ENCODE assay signal across 8 cellular contexts in the genomic region with DNA sequence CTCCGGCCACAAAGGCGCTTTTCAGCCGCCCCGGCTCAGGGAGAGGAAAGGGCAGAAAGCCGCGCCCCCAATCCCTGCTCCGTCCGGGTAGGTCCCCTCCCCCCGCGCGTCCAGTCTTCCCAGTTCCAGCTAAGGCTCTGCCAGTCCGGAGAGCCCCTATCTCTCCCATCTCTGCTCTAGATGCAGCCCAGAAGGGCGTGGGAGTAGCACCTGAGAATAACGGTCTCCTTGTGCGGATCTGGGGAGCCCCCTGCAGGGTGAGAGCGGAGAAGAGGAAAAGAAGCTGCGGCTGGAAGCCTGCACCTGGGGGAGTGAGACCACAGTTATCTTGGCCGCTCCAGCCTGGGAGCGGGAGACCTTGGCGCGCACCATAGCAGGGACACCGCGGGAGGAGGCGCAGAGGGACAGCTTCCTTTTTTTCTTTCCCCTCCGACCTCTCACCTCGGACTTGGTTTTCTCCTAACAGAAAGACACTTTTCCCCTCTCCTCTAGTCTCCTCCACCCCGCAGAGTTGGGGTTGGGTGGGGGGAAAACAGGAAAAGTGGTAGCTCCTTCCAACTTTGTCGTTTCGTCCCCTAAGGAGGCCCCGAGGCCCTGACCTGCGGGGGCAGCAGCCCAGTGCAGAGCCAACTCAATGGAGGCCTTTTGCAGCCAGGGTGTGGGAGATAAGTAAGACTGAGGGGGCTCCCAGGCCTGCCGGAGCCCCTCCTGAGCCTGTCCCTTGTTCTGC. TPM values are rescaled to one million over a fixed set of nuclear protein-coding genes. Genes with fewer than 3 reads are reported as not detected.
A peak's percentile ranks its signal among the peaks of the same experiment; 100 is the strongest.
DNase-seq lines count a peak whose midpoint lies in the region; ATAC-seq and TF ChIP-seq lines count a peak whose summit lies in the region.

No MANE protein-coding gene starts in this region.

- no peaks in the 10 kb centered on the region for H3K27me3 ChIP-seq in HCT116 (ENCODE audit: insufficient read depth, low read length)
- H3K27me3 ChIP-seq in SU-DHL-6 (ENCODE audit: low read length): no peaks in the 10 kb centered on the region
- H3K27me3 ChIP-seq in iPS-20b (ENCODE audit: insufficient read depth, low read length): peaks cover 90% of the 10 kb centered on the region

- POLR2A ChIA-PET in HCT116 (lab: Charles Lee): no interaction called here

- no peaks in the 10 kb centered on the region for H3K9me2 ChIP-seq in HCT116 (ENCODE audit: insufficient read depth)
- no peaks in the 10 kb centered on the region for H3K9me2 ChIP-seq in SU-DHL-6 (replicated peaks; ENCODE audit: insufficient read depth, low read length)

- TF ChIP-seq RAD21 in HCT116 (IDR thresholded peaks at IDR 0.05; ENCODE audit: low read depth): peak; percentile 64

- intact Hi-C loops in HCT116 (cut with micrococcal nuclease): loop anchor here (1.0 kb wide), 1 partner anchor 28 kb away; no protein-coding TSS in a partner anchor

- peaks cover 11 to 16% of the 10 kb centered on the region in 2 experiments for H3K4me1 ChIP-seq in HCT116 (ENCODE audit: control insufficient read depth in 1 of 2, insufficient read depth in 2 of 2, low read length in 2 of 2)
- H3K4me1 ChIP-seq in iPS-20b (ENCODE audit: insufficient read depth, low read length): peaks cover 6% of the 10 kb centered on the region; the same call in 1 of the 2 replicates

- RAD21 ChIA-PET in HCT116 (lab: Charles Lee; ENCODE audit: low non-redundant PET in 1 of 2, low total read pairs in 2 of 2, uncharacterized antibody in 2 of 2, unreplicated experiment in 2 of 2): no interaction called here

- peak; percentile 53 for DNase-seq in AG08395 (ENCODE audit: low spot score)
- no peak for DNase-seq in HCT116 (ENCODE audit: low read depth, low spot score)
- DNase-seq in amniotic epithelial cell (ENCODE audit: low read depth): peak; percentile 77
- DNase-seq in stimulated activated CD4-positive, alpha-beta T cell treated with anti-CD3 and anti-CD28 coated beads, Interleukin-2, amount 100 ng/mL, for 24 hours: peak; percentile 70
- DNase-seq in NCI-H345 treated with DMSO at 0.1 percent for 48 hours (lab: John Stamatoyannopoulos, UW; ENCODE audit: unreplicated experiment): no peak
- no peak for DNase-seq in NCI-H1105 (lab: John Stamatoyannopoulos, UW)

- TF ChIP-seq CTCF in HCT116 (IDR thresholded peaks at IDR 0.05 in 2 of 3, conservative IDR thresholded peaks at IDR 0.05 in 1 of 3; ENCODE audit: borderline replicate concordance in 1 of 3, insufficient read depth in 1 of 3, low read depth in 2 of 3, low read length in 2 of 3): peak; percentile 47 to 63 (median 51); a peak in 5 of 6 replicates
- TF ChIP-seq CTCF in SU-DHL-6 (IDR thresholded peaks at IDR 0.05; ENCODE audit: insufficient read depth, low read length, poor library complexity, severe bottlenecking): peak; percentile 28

- no peaks in the 10 kb centered on the region for H3K9me3 ChIP-seq in HCT116 (ENCODE audit: control insufficient read depth in 1 of 2, insufficient read depth in 1 of 2, low read depth in 1 of 2, low read length in 2 of 2)
- no peaks in the 10 kb centered on the region for H3K9me3 ChIP-seq in SU-DHL-6 (ENCODE audit: insufficient read depth, low read length)
- H3K9me3 ChIP-seq in iPS-20b (ENCODE audit: insufficient read depth, low read depth, low read length): no peaks in the 10 kb centered on the region

- H2AFZ ChIP-seq in HCT116 (ENCODE audit: low read depth, low read length, poor library complexity, severe bottlenecking) (no peak overlapping the region), SU-DHL-6 (ENCODE audit: low read depth, low read length, severe bottlenecking) (no peak overlapping the region)

- H3K79me2 ChIP-seq in HCT116 (ENCODE audit: insufficient read depth, low read length) (no peaks in the 10 kb centered on the region), SU-DHL-6 (ENCODE audit: insufficient read depth, low read length) (no peaks in the 10 kb centered on the region)

- no peaks in the 10 kb centered on the region for H3F3A ChIP-seq in SU-DHL-6 (ENCODE audit: insufficient read depth)

- H3K4me2 ChIP-seq in HCT116 (ENCODE audit: low read length) (no peak overlapping the region), SU-DHL-6 (ENCODE audit: low read depth, low read length, poor library complexity, severe bottlenecking) (no peak overlapping the region)

- no peaks in the 10 kb centered on the region for H4K20me1 ChIP-seq in HCT116 (ENCODE audit: insufficient read depth)
- H4K20me1 ChIP-seq in SU-DHL-6 (ENCODE audit: low read depth, low read length): no peaks in the 10 kb centered on the region

- H3K27ac ChIP-seq in HCT116 (ENCODE audit: low read depth, low read length) (no peak overlapping the region), SU-DHL-6 (ENCODE audit: low read depth, low read length) (no peak overlapping the region), iPS-20b (ENCODE audit: low read length) (no peak overlapping the region)

- no peak for TF ChIP-seq POLR2A in HCT116 (IDR thresholded peaks at IDR 0.05; ENCODE audit: borderline replicate concordance, extremely low read depth, insufficient read depth, insufficient read length)

- peak; percentile 37; the same call in 1 of the 2 replicates for ATAC-seq in HCT116

- H3K9ac ChIP-seq in HCT116 (ENCODE audit: low read length) (no peak overlapping the region), SU-DHL-6 (ENCODE audit: low read length) (no peak overlapping the region), iPS-20b (ENCODE audit: low read depth, low read length) (no peak overlapping the region)

- no peak overlapping the region for H3K4me3 ChIP-seq in HCT116 (replicated peaks in 1 of 2; ENCODE audit: low read depth in 1 of 2, low read length in 2 of 2)
- H3K4me3 ChIP-seq in SU-DHL-6 (ENCODE audit: insufficient read depth, low read length, poor library complexity, severe bottlenecking): no peak overlapping the region
- peak overlapping the region; percentile 53; the same call in 1 of the 2 replicates for H3K4me3 ChIP-seq in iPS-20b (ENCODE audit: low read length)

- CTCF ChIA-PET in HCT116 (lab: Charles Lee): interaction anchor here (0.6 to 4.9 kb wide), 5 partner anchors 8 to 44 kb away, joined by 3 to 23 read pairs (median 4); a partner anchor contains a TSS

- H3K36me3 ChIP-seq in HCT116 (ENCODE audit: control insufficient read depth in 1 of 2, insufficient read depth in 2 of 2, low read length in 2 of 2) (0 out of 4 replicates have a peak, but pooled peaks cover 0 to 2% of the 10 kb centered on the region in 2 experiments), SU-DHL-6 (ENCODE audit: low read length) (no peaks in the 10 kb centered on the region), iPS-20b (ENCODE audit: insufficient read depth, low read depth, low read length) (peaks cover 4% of the 10 kb centered on the region; the same call in 1 of the 2 replicates)

- no TSS peak for BruUV-seq in HCT116 (replicated peaks; lab: Mats Ljungman, UMichigan)

TF ChIP-seq in HCT116, 20 proteins besides CTCF, POLR2A, EP300 and RAD21:
- TF ChIP-seq CEBPB (IDR thresholded peaks at IDR 0.05; ENCODE audit: low read depth) (no peak), CBX3 (IDR thresholded peaks at IDR 0.05; ENCODE audit: low read depth) (no peak), EZH2 (IDR thresholded peaks at IDR 0.05) (no peak), EGR1 (IDR thresholded peaks at IDR 0.05; ENCODE audit: low read depth) (peak; percentile 66; the same call in 1 of the 2 replicates)

RNA-seq across cellular contexts. Expression of a gene that starts 2.4 kb away (rescaled TPM):
- 0.22 TPM for total RNA-seq in HCT116 (2021; ENCODE audit: unreplicated experiment)
- polyA plus RNA-seq in HCT116 (2012): 0.05 and 0.09 TPM in 2 replicates

RNA-seq across cellular contexts. Expression of a gene that starts 18.4 kb away (rescaled TPM):
- 44.4 TPM for total RNA-seq in HCT116 (2021; ENCODE audit: unreplicated experiment)
- polyA plus RNA-seq in HCT116 (2012): 45.9 and 50.5 TPM in 2 replicates

RNA-seq across cellular contexts. Expression of a gene that starts 22.5 kb away (rescaled TPM):
- total RNA-seq in HCT116 (2021; ENCODE audit: unreplicated experiment): 2.8 TPM
- polyA plus RNA-seq in HCT116 (2012): 2.9 and 4.2 TPM in 2 replicates

RNA-seq across cellular contexts. Expression of a gene that starts 31.7 kb away (rescaled TPM):
- 71.3 TPM for total RNA-seq in HCT116 (2021; ENCODE audit: unreplicated experiment)
- 48.0 and 54.6 TPM in 2 replicates for polyA plus RNA-seq in HCT116 (2012)

RNA-seq across cellular contexts. Expression of a gene that starts 38.9 kb away (rescaled TPM):
- total RNA-seq in HCT116 (2021; ENCODE audit: unreplicated experiment): 1,628 TPM
- polyA plus RNA-seq in HCT116 (2012): 2,103 and 2,243 TPM in 2 replicates

Comparison
In these comparisons a context has a peak if more than half of its experiments do, and no peak if none do; other contexts are left out.
1. DNase-seq: peak in AG08395 (single experiment), amniotic epithelial cell (single experiment) and stimulated activated CD4-positive, alpha-beta T cell treated with anti-CD3 and anti-CD28 coated beads, Interleukin-2, amount 100 ng/mL, for 24 hours (2 of 2); none in HCT116 (single experiment), NCI-H345 treated with DMSO at 0.1 percent for 48 hours (single experiment) and NCI-H1105 (single experiment).